Comparison of ENCODE assay signal across 8 cellular contexts in the genomic region with DNA sequence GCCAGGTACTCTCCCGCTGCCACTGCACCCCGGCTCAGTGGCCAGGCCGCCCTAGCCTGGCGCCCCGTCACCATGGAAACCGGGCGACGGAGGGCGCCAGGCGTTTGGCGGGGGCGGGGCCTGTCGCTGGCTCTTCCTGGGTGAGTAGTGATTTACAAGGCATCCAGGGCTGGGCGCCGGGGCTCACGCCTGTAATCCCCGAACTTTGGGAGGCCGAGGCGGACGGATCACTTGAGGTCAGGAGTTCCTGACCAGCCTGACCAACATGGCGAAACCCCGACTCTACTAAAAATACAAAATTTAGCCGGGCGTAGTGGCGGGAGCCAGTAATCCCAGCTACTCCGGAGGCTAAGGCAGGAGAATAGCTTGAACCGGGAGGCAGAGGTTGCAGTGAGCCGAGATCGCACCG. TPM values are rescaled to one million over a fixed set of nuclear protein-coding genes. Genes with fewer than 3 reads are reported as not detected.
A peak's percentile ranks its signal among the peaks of the same experiment; 100 is the strongest.
DNase-seq lines count a peak whose midpoint lies in the region; ATAC-seq and TF ChIP-seq lines count a peak whose summit lies in the region.
"Not testable (repeated sequence)": the region's sequence is repeated elsewhere in the genome, so short reads cannot be mapped to it uniquely, and the experiment has no call there.

A gene (minus strand): TSS at position 107 of the 409 bp plus-strand sequence. CDS start 116 bp downstream, outside the sequence.

- not testable (repeated sequence) for H3K79me1 ChIP-seq in mesendoderm (ENCODE audit: low read length)

- peak within 1 kb of the TSS; percentile 64 for H3K56ac ChIP-seq in mesendoderm (ENCODE audit: low read length)

- H2AK5ac ChIP-seq in mesendoderm (ENCODE audit: low read length) = not testable (repeated sequence)

- not testable (repeated sequence) for H3K4me1 Mint-ChIP-seq in CD4-positive, alpha-beta T cell (ENCODE audit: low read depth)

- H3K23ac ChIP-seq in mesendoderm (ENCODE audit: low read length) = not testable (repeated sequence)

- not testable (repeated sequence) for H2BK15ac ChIP-seq in mesendoderm (replicated peaks; ENCODE audit: low read depth)

- not testable (repeated sequence) for H3K27ac ChIP-seq in CD4-positive, alpha-beta T cell (ENCODE audit: low read depth, low read length); effector memory CD4-positive, alpha-beta T cell (ENCODE audit: insufficient read depth, low read length, poor library complexity, severe bottlenecking); mesendoderm (ENCODE audit: low read depth, low read length)

- CTCF ChIA-PET in CD4-positive, alpha-beta T cell (lab: Charles Lee) = not testable (repeated sequence)

- not testable (repeated sequence) for H3K4me2 ChIP-seq in mesendoderm (ENCODE audit: low read length)

- H3K9me3 Mint-ChIP-seq in CD4-positive, alpha-beta T cell = not testable (repeated sequence)

- POLR2A ChIA-PET in CD4-positive, alpha-beta T cell (lab: Charles Lee) = not testable (repeated sequence)

- H3K27me3 Mint-ChIP-seq in CD4-positive, alpha-beta T cell = peaks cover 14% of the 10 kb centered on the region

- not testable (repeated sequence) for H3K4me1 ChIP-seq in effector memory CD4-positive, alpha-beta T cell (ENCODE audit: control insufficient read depth, insufficient read depth, low read length, poor library complexity, severe bottlenecking); mesendoderm (ENCODE audit: control insufficient read depth, low read depth, low read length)

- peak; percentile 80 for ATAC-seq in CD4-positive, alpha-beta T cell (ENCODE audit: poor library complexity)
- peak; percentile 90 for ATAC-seq in GM21367 (IDR thresholded peaks at IDR 0.05; ENCODE audit: unreplicated experiment)
- peak; percentile 95 for ATAC-seq in HG03432 (IDR thresholded peaks at IDR 0.05; ENCODE audit: unreplicated experiment)

- WGBS in mesendoderm (ENCODE audit: extremely low coverage, insufficient coverage, low lambda C conversion rate) = no CpG with 5 or more reads among the region's 30 CpGs

- not testable (repeated sequence) for H3K9me3 ChIP-seq in CD4-positive, alpha-beta T cell (ENCODE audit: control insufficient read depth, low read length); effector memory CD4-positive, alpha-beta T cell (ENCODE audit: control insufficient read depth, low read length)

- H3K9ac ChIP-seq in mesendoderm (ENCODE audit: low read length) = peak within 1 kb of the TSS; percentile 19

- intact Hi-C loops in CD4-positive, alpha-beta T cell (cut with DNase I, micrococcal nuclease) = not testable (repeated sequence)

- not testable (repeated sequence) for H3K18ac ChIP-seq in mesendoderm (ENCODE audit: low read length)

- H4K8ac ChIP-seq in mesendoderm (ENCODE audit: low read depth, low read length) = not testable (repeated sequence)

- peak within 1 kb of the TSS; percentile 71 for H3K4me3 Mint-ChIP-seq in CD4-positive, alpha-beta T cell

- DNase-seq in CD4-positive, alpha-beta T cell = peak; percentile 19 to 55 (median 37)
- DNase-seq in NCI-H748 (lab: John Stamatoyannopoulos, UW; ENCODE audit: unreplicated experiment) = peak; percentile 73
- peak; percentile 5 to 36 for DNase-seq in activated CD8-positive, alpha-beta memory T cell treated with anti-CD3 and anti-CD28 coated beads for 1 hour (ENCODE audit: extremely low read depth in 1 of 2, low read depth in 1 of 2)
- DNase-seq in effector memory CD4-positive, alpha-beta T cell = peak; percentile 28 to 47 (median 40)
- DNase-seq in mesendoderm = peak; percentile 73
- DNase-seq in stimulated activated CD4-positive, alpha-beta T cell treated with anti-CD3 and anti-CD28 coated beads, TNF-alpha, amount 100 ng/mL, for 48 hours (ENCODE audit: low read depth in 3 of 3) = peak; percentile 18 to 59 (median 38)

- not testable (repeated sequence) for H2BK120ac ChIP-seq in mesendoderm (ENCODE audit: low read depth, low read length)

- H3K36me3 Mint-ChIP-seq in CD4-positive, alpha-beta T cell (ENCODE audit: low read depth) = not testable (repeated sequence)

- H3K4me3 ChIP-seq in effector memory CD4-positive, alpha-beta T cell (ENCODE audit: insufficient read depth, low read depth, low read length, poor library complexity, severe bottlenecking) = peak within 1 kb of the TSS; percentile 29
- not testable (repeated sequence) for H3K4me3 ChIP-seq in mesendoderm (ENCODE audit: low read length)

- not testable (repeated sequence) for H3K27ac Mint-ChIP-seq in CD4-positive, alpha-beta T cell

- not testable (repeated sequence) for H3K27me3 ChIP-seq in CD4-positive, alpha-beta T cell (ENCODE audit: control insufficient read depth, insufficient read depth, low read length); effector memory CD4-positive, alpha-beta T cell (replicated peaks; ENCODE audit: control insufficient read depth, insufficient read depth, low read length, poor library complexity, severe bottlenecking); mesendoderm (ENCODE audit: insufficient read depth, low read length, poor library complexity)

- not testable (repeated sequence) for H3K79me2 ChIP-seq in mesendoderm (ENCODE audit: control insufficient read depth, insufficient read depth, low read length)

- not testable (repeated sequence) for TF ChIP-seq CTCF in CD4-positive, alpha-beta T cell (IDR thresholded peaks at IDR 0.05)

- H3K36me3 ChIP-seq in effector memory CD4-positive, alpha-beta T cell (ENCODE audit: control insufficient read depth, insufficient read depth, low read length); mesendoderm (ENCODE audit: control insufficient read depth, insufficient read depth, low read length): not testable (repeated sequence)

- H2BK5ac ChIP-seq in mesendoderm (ENCODE audit: low read length) = not testable (repeated sequence)

- not testable (repeated sequence) for H3K4ac ChIP-seq in mesendoderm (ENCODE audit: low read depth, low read length)

- H4K5ac ChIP-seq in mesendoderm (ENCODE audit: low read length) = not testable (repeated sequence)

RNA-seq across cellular contexts. Expression of the gene that starts here (rescaled TPM):
- under 1 TPM; 0.38 to 0.56 TPM for total RNA-seq in CD4-positive, alpha-beta T cell
- polyA plus RNA-seq in mesendoderm (2013, experiment 1 of 2) = 2.8 TPM
- 2.4 TPM for polyA plus RNA-seq in mesendoderm (2013, experiment 2 of 2)

Comparison
In these comparisons a context has a peak if more than half of its experiments do, and no peak if none do; other contexts are left out.
1. Peak in DNase-seq and ATAC-seq in CD4-positive, alpha-beta T cell; RNA of the gene not detected or under 1 TPM.
2. DNase-seq: peak in every context shown above with its lines; median percentile 73 in NCI-H748; 73 in mesendoderm; 40 in effector memory CD4-positive, alpha-beta T cell; 38 in stimulated activated CD4-positive, alpha-beta T cell treated with anti-CD3 and anti-CD28 coated beads, TNF-alpha, amount 100 ng/mL, for 48 hours; 37 in CD4-positive, alpha-beta T cell; 20 in activated CD8-positive, alpha-beta memory T cell treated with anti-CD3 and anti-CD28 coated beads for 1 hour.